In genomic region chr4:106584590-106584989, GRCh38 we compare ENCODE assay signal across 1 cellular context.
TF ChIP-seq lines count a peak whose summit lies in the region.

No MANE protein-coding gene starts in this region.

TF ChIP-seq in endothelial cell of umbilical vein, 7 proteins besides CTCF, POLR2A, EP300 and RAD21:
- TF ChIP-seq FOS (IDR thresholded peaks at IDR 0.05; ENCODE audit: borderline replicate concordance, insufficient read depth, low read length), result no peak
